ENCODE assay signal across 10 cellular contexts in the genomic region with DNA sequence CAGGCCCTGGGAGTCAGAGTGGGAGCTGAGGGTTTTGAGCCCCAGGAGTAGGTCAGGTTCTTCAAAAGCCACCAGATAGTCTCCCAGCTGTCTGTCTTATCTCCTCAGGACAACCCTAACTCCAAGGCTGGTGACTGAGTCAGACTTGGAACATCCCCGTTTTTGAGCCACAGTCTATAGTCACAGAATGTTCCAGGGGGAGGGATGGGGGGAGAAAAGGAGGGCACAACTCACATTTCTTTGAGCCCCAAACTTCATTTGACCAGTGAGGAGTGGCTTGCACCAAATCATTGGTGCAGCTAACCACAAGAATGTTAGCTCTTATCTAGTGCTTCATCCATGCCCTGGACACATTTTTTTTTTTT.
DNase-seq lines count a peak whose midpoint lies in the region; ATAC-seq and TF ChIP-seq lines count a peak whose summit lies in the region.
"Had no signal": no experiment of that assay in that cellular context is flagged by ENCODE, and none has a peak within 500 bp of the region (broad histone marks: within the 10 kb centered on the region; RNA-seq: fewer than 3 reads in every experiment).

No MANE protein-coding gene starts in this region.

- peaks cover 74% of the 10 kb centered on the region for H3K4me1 Mint-ChIP-seq in chondrocyte (ENCODE audit: low read depth)
- H3K4me1 Mint-ChIP-seq in type B pancreatic cell (ENCODE audit: unreplicated experiment) = peaks cover 68% of the 10 kb centered on the region

- H3K27me3 ChIP-seq in HUES48 (ENCODE audit: control insufficient read depth, insufficient read depth, low read length) (no peaks in the 10 kb centered on the region; the same call in 1 of the 2 replicates), mesenchymal stem cell (ENCODE audit: control insufficient read depth in 1 of 2, insufficient read depth in 1 of 2, low read length in 2 of 2) (no peaks in the 10 kb centered on the region)

- H3K9me3 Mint-ChIP-seq in chondrocyte (ENCODE audit: low read depth) (no peaks in the 10 kb centered on the region), type B pancreatic cell (peaks cover 21% of the 10 kb centered on the region)

- no peak overlapping the region for H3K4me2 ChIP-seq in mesenchymal stem cell (ENCODE audit: low read length, poor library complexity, severe bottlenecking)

- no peaks in the 10 kb centered on the region for H3K36me3 ChIP-seq in HUES48 (ENCODE audit: control insufficient read depth, insufficient read depth, low read length)
- H3K36me3 ChIP-seq in mesenchymal stem cell (ENCODE audit: control insufficient read depth in 1 of 2, insufficient read depth in 2 of 2, low read depth in 1 of 2, low read length in 2 of 2) = no peaks in the 10 kb centered on the region

- H2BK5ac ChIP-seq in mesenchymal stem cell (ENCODE audit: low read depth, low read length, poor library complexity, severe bottlenecking) = peak overlapping the region; percentile 81

- DNase-seq in chondrocyte (ENCODE audit: low spot score) = no peak
- DNase-seq in mesenchymal stem cell = peak; percentile 96
- DNase-seq in type B pancreatic cell (ENCODE audit: extremely low spot score, unreplicated experiment) = no peak
- no peak for DNase-seq in GF-D8 (lab: John Stamatoyannopoulos, UW)
- DNase-seq in NCI-H1105 treated with DMSO at 0.1 percent for 48 hours (lab: John Stamatoyannopoulos, UW) = no peak
- DNase-seq: activated CD4-positive, alpha-beta T cell treated with anti-CD3 and anti-CD28 coated beads for 1 hour; NCI-H2227 treated with DMSO at 0.1 percent for 48 hours had no signal

- H3K27ac ChIP-seq in HUES48 (ENCODE audit: low read depth, low read length) = peak overlapping the region; percentile 87
- H3K27ac ChIP-seq in mesenchymal stem cell (ENCODE audit: low read length, poor library complexity, severe bottlenecking) = peak overlapping the region; percentile 56

- no peaks in the 10 kb centered on the region for H3K79me1 ChIP-seq in mesenchymal stem cell (replicated peaks; ENCODE audit: low read length, poor library complexity, severe bottlenecking)

- no peak overlapping the region for H3K23ac ChIP-seq in mesenchymal stem cell (ENCODE audit: low read length in 2 of 2)

- H3K36me3 Mint-ChIP-seq in chondrocyte (ENCODE audit: low read depth) (no peaks in the 10 kb centered on the region), type B pancreatic cell (peaks cover 12% of the 10 kb centered on the region)

- peak overlapping the region; percentile 93 to 94 for H3K18ac ChIP-seq in mesenchymal stem cell (ENCODE audit: low read depth in 1 of 2, low read length in 2 of 2)

- peak overlapping the region; percentile 38 for H2BK15ac ChIP-seq in mesenchymal stem cell (ENCODE audit: low read depth, poor library complexity, severe bottlenecking)

- peak overlapping the region; percentile 95 for H2AK5ac ChIP-seq in mesenchymal stem cell (ENCODE audit: low read length, severe bottlenecking)

- H2BK120ac ChIP-seq in mesenchymal stem cell (ENCODE audit: low read depth, low read length) = peak overlapping the region; percentile 98

- H3K27ac Mint-ChIP-seq in chondrocyte (ENCODE audit: unreplicated experiment) = peak overlapping the region; percentile 68
- peak overlapping the region; percentile 98 for H3K27ac Mint-ChIP-seq in type B pancreatic cell

- H3K14ac ChIP-seq in mesenchymal stem cell (ENCODE audit: low read length in 2 of 2) = no peak overlapping the region

- H2BK12ac ChIP-seq in mesenchymal stem cell (ENCODE audit: low read length in 2 of 2) = peak overlapping the region; percentile 88 to 90

- H3K9ac ChIP-seq in HUES48 (ENCODE audit: low read depth, low read length) (no peak overlapping the region), mesenchymal stem cell (ENCODE audit: low read length) (peak overlapping the region; percentile 92)

- H3K4me1 ChIP-seq in HUES48 (ENCODE audit: control insufficient read depth, insufficient read depth, low read length) = peaks cover 40% of the 10 kb centered on the region
- peaks cover 33% of the 10 kb centered on the region for H3K4me1 ChIP-seq in mesenchymal stem cell (ENCODE audit: control insufficient read depth, insufficient read depth, low read depth, low read length)

- no peak for TF ChIP-seq CTCF in chondrocyte (IDR thresholded peaks at IDR 0.05)
- TF ChIP-seq CTCF in type B pancreatic cell (conservative IDR thresholded peaks at IDR 0.05) = no peak

- peak overlapping the region; percentile 92 for H4K8ac ChIP-seq in mesenchymal stem cell (ENCODE audit: low read length)

- ATAC-seq in HG03342 (IDR thresholded peaks at IDR 0.05; ENCODE audit: unreplicated experiment) = no peak
- ATAC-seq in HG03432 (IDR thresholded peaks at IDR 0.05; ENCODE audit: unreplicated experiment) = no peak

- H3K4me3 Mint-ChIP-seq in chondrocyte (ENCODE audit: unreplicated experiment) (no peak overlapping the region), type B pancreatic cell (peak overlapping the region; percentile 22)

- H3K27me3 Mint-ChIP-seq in chondrocyte (ENCODE audit: low read depth) = no peaks in the 10 kb centered on the region
- H3K27me3 Mint-ChIP-seq in type B pancreatic cell = no peaks in the 10 kb centered on the region

- H4K91ac ChIP-seq in mesenchymal stem cell (ENCODE audit: low read length) = peak overlapping the region; percentile 98

- WGBS in mesenchymal stem cell = 0% methylated on average over 1 of the region's 1 CpG

- H3K4ac ChIP-seq in mesenchymal stem cell (ENCODE audit: low read depth in 1 of 2, low read length in 2 of 2) = peak overlapping the region; percentile 81 to 99

- H3K4me3 ChIP-seq in HUES48 (ENCODE audit: low read depth, low read length) (no peak overlapping the region), mesenchymal stem cell (ENCODE audit: insufficient read depth in 1 of 2, low read depth in 1 of 2, low read length in 2 of 2) (peak overlapping the region in 1 of 2 experiments; percentile 42)

- H2AFZ ChIP-seq in mesenchymal stem cell (ENCODE audit: low read depth, low read length) = no peak overlapping the region

- H3K9me3 ChIP-seq in HUES48 (ENCODE audit: control insufficient read depth, insufficient read depth, low read length) (no peaks in the 10 kb centered on the region), mesenchymal stem cell (ENCODE audit: control insufficient read depth, low read length) (no peaks in the 10 kb centered on the region)
